Comparison of ENCODE assay signal across 1 cellular context in the genomic region with DNA sequence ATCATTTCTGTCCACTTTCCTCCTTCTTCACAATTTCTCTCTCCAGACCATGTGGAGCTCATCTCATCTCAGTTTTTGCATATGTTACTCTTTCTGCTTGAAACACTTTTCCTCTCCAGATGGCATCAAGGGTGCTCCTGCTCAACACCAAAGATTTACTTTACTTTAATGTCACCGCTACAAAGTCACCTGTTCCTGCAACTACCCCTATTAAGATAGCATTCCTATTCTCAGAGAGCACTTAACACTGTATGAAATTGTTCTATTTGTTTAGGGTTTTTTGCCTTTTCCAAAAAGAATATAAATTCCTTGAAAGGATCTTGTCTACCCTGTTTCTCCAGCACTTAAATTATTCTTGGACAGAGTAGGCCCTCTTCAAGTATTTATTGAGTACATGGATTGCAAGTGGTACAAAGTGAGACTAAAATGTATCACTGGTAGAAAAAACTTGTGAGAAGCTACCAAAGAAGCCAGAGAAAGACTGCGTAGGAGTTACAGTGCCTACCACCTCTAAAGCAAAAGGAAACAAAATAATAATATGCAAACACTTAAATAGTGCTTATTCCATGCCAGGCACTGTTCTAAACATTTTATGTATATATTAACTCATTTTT.
TF ChIP-seq lines count a peak whose summit lies in the region.

No MANE protein-coding gene starts in this region.

TF ChIP-seq in GM12878, 131 proteins besides CTCF, POLR2A, EP300 and RAD21:
- TF ChIP-seq, protein P1, sequence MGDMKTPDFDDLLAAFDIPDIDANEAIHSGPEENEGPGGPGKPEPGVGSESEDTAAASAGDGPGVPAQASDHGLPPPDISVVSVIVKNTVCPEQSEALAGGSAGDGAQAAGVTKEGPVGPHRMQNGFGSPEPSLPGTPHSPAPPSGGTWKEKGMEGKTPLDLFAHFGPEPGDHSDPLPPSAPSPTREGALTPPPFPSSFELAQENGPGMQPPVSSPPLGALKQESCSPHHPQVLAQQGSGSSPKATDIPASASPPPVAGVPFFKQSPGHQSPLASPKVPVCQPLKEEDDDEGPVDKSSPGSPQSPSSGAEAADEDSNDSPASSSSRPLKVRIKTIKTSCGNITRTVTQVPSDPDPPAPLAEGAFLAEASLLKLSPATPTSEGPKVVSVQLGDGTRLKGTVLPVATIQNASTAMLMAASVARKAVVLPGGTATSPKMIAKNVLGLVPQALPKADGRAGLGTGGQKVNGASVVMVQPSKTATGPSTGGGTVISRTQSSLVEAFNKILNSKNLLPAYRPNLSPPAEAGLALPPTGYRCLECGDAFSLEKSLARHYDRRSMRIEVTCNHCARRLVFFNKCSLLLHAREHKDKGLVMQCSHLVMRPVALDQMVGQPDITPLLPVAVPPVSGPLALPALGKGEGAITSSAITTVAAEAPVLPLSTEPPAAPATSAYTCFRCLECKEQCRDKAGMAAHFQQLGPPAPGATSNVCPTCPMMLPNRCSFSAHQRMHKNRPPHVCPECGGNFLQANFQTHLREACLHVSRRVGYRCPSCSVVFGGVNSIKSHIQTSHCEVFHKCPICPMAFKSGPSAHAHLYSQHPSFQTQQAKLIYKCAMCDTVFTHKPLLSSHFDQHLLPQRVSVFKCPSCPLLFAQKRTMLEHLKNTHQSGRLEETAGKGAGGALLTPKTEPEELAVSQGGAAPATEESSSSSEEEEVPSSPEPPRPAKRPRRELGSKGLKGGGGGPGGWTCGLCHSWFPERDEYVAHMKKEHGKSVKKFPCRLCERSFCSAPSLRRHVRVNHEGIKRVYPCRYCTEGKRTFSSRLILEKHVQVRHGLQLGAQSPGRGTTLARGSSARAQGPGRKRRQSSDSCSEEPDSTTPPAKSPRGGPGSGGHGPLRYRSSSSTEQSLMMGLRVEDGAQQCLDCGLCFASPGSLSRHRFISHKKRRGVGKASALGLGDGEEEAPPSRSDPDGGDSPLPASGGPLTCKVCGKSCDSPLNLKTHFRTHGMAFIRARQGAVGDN (IDR thresholded peaks at IDR 0.05) = no peak
- TF ChIP-seq SP1 (IDR thresholded peaks at IDR 0.05; ENCODE audit: low read depth, low read length) = no peak
- no peak for TF ChIP-seq KLF5 (IDR thresholded peaks at IDR 0.05; ENCODE audit: partially characterized antibody)
- TF ChIP-seq SMAD5 (IDR thresholded peaks at IDR 0.05; ENCODE audit: low read depth) = no peak
- TF ChIP-seq, protein P2, sequence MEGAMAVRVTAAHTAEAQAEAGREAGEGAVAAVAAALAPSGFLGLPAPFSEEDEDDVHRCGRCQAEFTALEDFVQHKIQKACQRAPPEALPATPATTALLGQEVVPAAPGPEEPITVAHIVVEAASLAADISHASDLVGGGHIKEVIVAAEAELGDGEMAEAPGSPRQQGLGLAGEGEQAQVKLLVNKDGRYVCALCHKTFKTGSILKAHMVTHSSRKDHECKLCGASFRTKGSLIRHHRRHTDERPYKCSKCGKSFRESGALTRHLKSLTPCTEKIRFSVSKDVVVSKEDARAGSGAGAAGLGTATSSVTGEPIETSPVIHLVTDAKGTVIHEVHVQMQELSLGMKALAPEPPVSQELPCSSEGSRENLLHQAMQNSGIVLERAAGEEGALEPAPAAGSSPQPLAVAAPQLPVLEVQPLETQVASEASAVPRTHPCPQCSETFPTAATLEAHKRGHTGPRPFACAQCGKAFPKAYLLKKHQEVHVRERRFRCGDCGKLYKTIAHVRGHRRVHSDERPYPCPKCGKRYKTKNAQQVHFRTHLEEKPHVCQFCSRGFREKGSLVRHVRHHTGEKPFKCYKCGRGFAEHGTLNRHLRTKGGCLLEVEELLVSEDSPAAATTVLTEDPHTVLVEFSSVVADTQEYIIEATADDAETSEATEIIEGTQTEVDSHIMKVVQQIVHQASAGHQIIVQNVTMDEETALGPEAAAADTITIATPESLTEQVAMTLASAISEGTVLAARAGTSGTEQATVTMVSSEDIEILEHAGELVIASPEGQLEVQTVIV (IDR thresholded peaks at IDR 0.05; ENCODE audit: borderline replicate concordance, partially characterized antibody) = no peak
- no peak for TF ChIP-seq BCL11A (IDR thresholded peaks at IDR 0.05; ENCODE audit: low read depth, low read length)
- TF ChIP-seq BRCA1 (IDR thresholded peaks at IDR 0.05; ENCODE audit: low read depth, low read length) = no peak
- no peak for TF ChIP-seq PML (IDR thresholded peaks at IDR 0.05; ENCODE audit: low read length)
- no peak for TF ChIP-seq TCF12 (IDR thresholded peaks at IDR 0.05; ENCODE audit: low read depth, low read length)
- TF ChIP-seq MYB (IDR thresholded peaks at IDR 0.05; ENCODE audit: borderline replicate concordance, low read depth, low read length) = no peak
- TF ChIP-seq ASH2L (IDR thresholded peaks at IDR 0.05; ENCODE audit: borderline replicate concordance, low read depth) = no peak
